32 cellular contexts compared by ENCODE assay signal in genomic region chr11:126500981-126501380, GRCh38.
"Had no signal": no experiment of that assay in that cellular context is flagged by ENCODE, and none has a peak within 500 bp of the region (broad histone marks: within the 10 kb centered on the region; RNA-seq: fewer than 3 reads in every experiment).

No MANE protein-coding gene starts in this region.

- H3K4me1 Mint-ChIP-seq: activated CD4-positive, alpha-beta memory T cell treated with anti-CD3 and anti-CD28 coated beads, Interleukin-2, amount 10 ng/mL, durations not matched to agents 7 days and 5 days; activated CD8-positive, alpha-beta memory T cell treated with anti-CD3 and anti-CD28 coated beads, Interleukin-2, amount 10 ng/mL, durations not matched to agents 7 days and 5 days; central memory CD8-positive, alpha-beta T cell had no signal

- H3K9me3 Mint-ChIP-seq: activated CD4-positive, alpha-beta memory T cell treated with anti-CD3 and anti-CD28 coated beads, Interleukin-2, amount 10 ng/mL, durations not matched to agents 7 days and 5 days; central memory CD8-positive, alpha-beta T cell had no signal

- H3K27ac Mint-ChIP-seq: activated CD4-positive, alpha-beta memory T cell treated with anti-CD3 and anti-CD28 coated beads, Interleukin-2, amount 10 ng/mL, durations not matched to agents 7 days and 5 days; activated CD8-positive, alpha-beta memory T cell treated with anti-CD3 and anti-CD28 coated beads, Interleukin-2, amount 10 ng/mL, durations not matched to agents 7 days and 5 days; activated naive CD4-positive, alpha-beta T cell treated with anti-CD3 and anti-CD28 coated beads, Interleukin-2, amount 50 U/mL, for 72 hours; brain had no signal

- DNase-seq: activated CD4-positive, alpha-beta memory T cell treated with anti-CD3 and anti-CD28 coated beads, Interleukin-2, amount 10 ng/mL, durations not matched to agents 7 days and 5 days; activated CD4-positive, alpha-beta T cell treated with anti-CD3 and anti-CD28 coated beads for 1 hour; activated CD4-positive, alpha-beta T cell treated with anti-CD3 and anti-CD28 coated beads for 48 hours; activated CD4-positive, CD25-positive, alpha-beta regulatory T cell; activated CD8-positive, alpha-beta memory T cell treated with anti-CD3 and anti-CD28 coated beads for 24 hours; activated CD8-positive, alpha-beta memory T cell treated with anti-CD3 and anti-CD28 coated beads, Interleukin-2, amount 10 ng/mL, durations not matched to agents 7 days and 5 days; activated CD8-positive, alpha-beta memory T cell treated with anti-CD3 and anti-CD28 coated beads, Interleukin-2, amount 50 U/mL, for 48 hours; activated gamma-delta T cell; activated naive CD4-positive, alpha-beta T cell treated with Interleukin-2 at 50 U/mL for 16 hours; activated T-cell treated with anti-CD3 and anti-CD28 coated beads, Interleukin-2, amount 50 U/mL, for 48 hours; anterior cingulate cortex; Kasumi-1; KG1; MM.1S; MV-4-11; NCI-H1092; NCI-H1436 treated with DMSO at 0.1 percent for 48 hours; NCI-H1694 treated with DMSO at 0.1 percent for 48 hours; NCI-H2029; NCI-H345; NCI-H524 treated with DMSO at 0.1 percent for 48 hours; NCI-H748 treated with DMSO at 0.1 percent for 48 hours; NK-92 treated with Interleukin-12 subunit alpha and Interleukin-12 subunit beta, amount 100 ng/mL, for 24 hours; PC-3; SHP77; SJCRH30; T1000; WERI-Rb-1 had no signal

- H3K4me3 Mint-ChIP-seq: activated CD4-positive, alpha-beta memory T cell treated with anti-CD3 and anti-CD28 coated beads, Interleukin-2, amount 10 ng/mL, durations not matched to agents 7 days and 5 days; activated CD8-positive, alpha-beta memory T cell treated with anti-CD3 and anti-CD28 coated beads, Interleukin-2, amount 10 ng/mL, durations not matched to agents 7 days and 5 days; brain; central memory CD8-positive, alpha-beta T cell had no signal

- H3K4me3 ChIP-seq: SJCRH30, SK-N-MC had no signal

- H3K36me3 ChIP-seq: SJCRH30, WERI-Rb-1 had no signal

- H3K9me3 ChIP-seq: SJCRH30 had no signal

- ATAC-seq: activated CD8-positive, alpha-beta memory T cell treated with anti-CD3 and anti-CD28 coated beads, Interleukin-2, amount 10 ng/mL, durations not matched to agents 7 days and 5 days; activated naive CD4-positive, alpha-beta T cell treated with anti-CD3 and anti-CD28 coated beads, Interleukin-2, amount 50 U/mL, for 72 hours; PC-3 had no signal

- H3K4me1 ChIP-seq: SJCRH30 had no signal

- H3K27ac ChIP-seq: SJCRH30, SK-N-MC, WERI-Rb-1 had no signal

- H3K27me3 ChIP-seq: SJCRH30 had no signal

- H3K36me3 Mint-ChIP-seq: activated CD8-positive, alpha-beta memory T cell treated with anti-CD3 and anti-CD28 coated beads, Interleukin-2, amount 10 ng/mL, durations not matched to agents 7 days and 5 days; activated naive CD4-positive, alpha-beta T cell treated with anti-CD3 and anti-CD28 coated beads, Interleukin-2, amount 50 U/mL, for 72 hours had no signal
